17 cellular contexts compared by ENCODE assay signal in the genomic region with DNA sequence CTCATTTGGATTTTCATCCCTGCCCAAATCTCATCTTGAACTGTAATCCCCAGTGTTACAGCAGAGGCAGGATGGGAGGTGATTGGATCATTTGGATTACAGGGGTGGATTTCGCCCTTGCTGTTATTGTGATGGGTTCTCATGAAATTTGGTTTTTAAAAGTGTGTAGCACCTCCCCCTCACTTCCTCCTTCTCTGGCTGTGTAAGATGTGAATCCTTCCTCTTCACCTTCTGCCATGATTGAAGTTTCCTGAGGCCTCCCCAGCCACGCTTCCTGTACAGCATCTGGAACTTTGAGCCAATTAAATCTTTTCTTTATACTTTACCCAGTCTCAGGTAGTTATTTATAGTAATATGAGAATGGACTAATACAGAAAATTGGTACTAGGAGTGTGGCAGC.
DNase-seq lines count a peak whose midpoint lies in the region; FAIRE-seq lines count a peak whose summit lies in the region.
"Had no signal": no experiment of that assay in that cellular context is flagged by ENCODE, and none has a peak within 500 bp of the region (broad histone marks: within the 10 kb centered on the region; RNA-seq: fewer than 3 reads in every experiment).

No MANE protein-coding gene starts in this region.

- peak; percentile 14 for DNase-seq in SKM-1 treated with dmso at 0.1 percent for 144 hours (lab: John Stamatoyannopoulos, UW; ENCODE audit: unreplicated experiment)
- no peak for DNase-seq in SKM-1 (lab: John Stamatoyannopoulos, UW; ENCODE audit: unreplicated experiment)
- peak; percentile 20 to 38 for DNase-seq in Kasumi-1 (lab: John Stamatoyannopoulos, UW)
- DNase-seq in cortex of kidney (lab: John Stamatoyannopoulos, UW), result no peak
- no peak for DNase-seq in T-helper 1 cell
- no peak for DNase-seq in RCC 7860 (ENCODE audit: low spot score)
- DNase-seq: BE2C; CD4-positive, alpha-beta memory T cell; DMS153; DND-41; EL; GOT3; H7; IMR-90 had no signal

- peak overlapping the region in 1 of 11 experiments; percentile 18; a peak in 1 of 22 replicates for H3K27ac ChIP-seq in BLaER1 treated with 17β-estradiol and CSF1 and Interleukin-3, amounts not matched to agents 10 nM and 100 nM

- peaks cover under 1 to 24% (median 13%) of the 10 kb centered on the region in 10 experiments; a peak in 18 of 20 replicates for H3K4me1 ChIP-seq in BLaER1 treated with 17β-estradiol and CSF1 and Interleukin-3, amounts not matched to agents 10 nM and 100 nM
- H3K4me1 ChIP-seq: BE2C had no signal

- peaks cover 38 to 62% (median 50%) of the 10 kb centered on the region in 11 experiments for H3K9me3 ChIP-seq in BLaER1 treated with 17β-estradiol and CSF1 and Interleukin-3, amounts not matched to agents 10 nM and 100 nM (replicated peaks in 1 of 11)
- H3K9me3 ChIP-seq: BE2C had no signal

- no peaks in the 10 kb centered on the region for H4K20me1 ChIP-seq in BLaER1 treated with 17β-estradiol and CSF1 and Interleukin-3, amounts not matched to agents 10 nM and 100 nM

- H3K4me3 ChIP-seq in BLaER1 treated with 17β-estradiol and CSF1 and Interleukin-3, amounts not matched to agents 10 nM and 100 nM, result 0 out of 20 replicates have a peak overlapping the region, but pooled peaks of 1 of the 10 experiments have one; percentile 1
- H3K4me3 ChIP-seq: GM12878 had no signal

- FAIRE-seq in RCC 7860 (lab: Jason Lieb, UNC), result no peak
- FAIRE-seq: GM12878, HTR-8/SVneo had no signal

- H3K4me2 ChIP-seq in BLaER1 treated with 17β-estradiol and CSF1 and Interleukin-3, amounts not matched to agents 10 nM and 100 nM, result peak overlapping the region in 7 of 11 experiments; percentile 4 to 42 (median 32); a peak in 10 of 22 replicates

- H3K9ac ChIP-seq in BLaER1 treated with 17β-estradiol and CSF1 and Interleukin-3, amounts not matched to agents 10 nM and 100 nM, result no peak overlapping the region

- H3K36me3 ChIP-seq in BLaER1 treated with 17β-estradiol and CSF1 and Interleukin-3, amounts not matched to agents 10 nM and 100 nM, result peaks cover 40 to 83% (median 53%) of the 10 kb centered on the region in 11 experiments
- H3K36me3 ChIP-seq: BE2C had no signal

- no peaks in the 10 kb centered on the region for H3K27me3 ChIP-seq in BLaER1 treated with 17β-estradiol and CSF1 and Interleukin-3, amounts not matched to agents 10 nM and 100 nM
- H3K27me3 ChIP-seq: BE2C had no signal

Comparison
In these comparisons a context has a peak if more than half of its experiments do, and no peak if none do; other contexts are left out.
1. DNase-seq: peak in SKM-1 treated with dmso at 0.1 percent for 144 hours (single experiment) and Kasumi-1 (2 of 2); none in SKM-1 (single experiment), cortex of kidney (single experiment), T-helper 1 cell (0 of 5) and RCC 7860 (single experiment).